Comparison of ENCODE assay signal across 24 cellular contexts in the genomic region with DNA sequence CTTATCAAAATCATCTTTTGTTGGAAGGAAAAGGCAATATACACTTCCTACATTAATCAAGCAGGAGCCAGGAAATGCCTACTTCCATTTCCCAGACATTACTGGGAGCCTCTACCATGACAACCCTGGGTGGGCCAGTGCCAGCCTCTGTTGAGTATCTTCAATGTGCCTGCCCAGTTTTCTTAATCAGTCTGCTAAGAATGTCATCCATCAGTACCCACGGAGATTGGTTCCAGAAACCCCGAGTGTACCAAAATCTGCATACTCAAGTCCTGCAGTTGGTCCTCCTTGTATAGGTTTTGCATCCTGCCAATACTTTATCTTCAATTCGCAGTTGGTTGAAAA.
A peak's percentile ranks its signal among the peaks of the same experiment; 100 is the strongest.
DNase-seq lines count a peak whose midpoint lies in the region; ATAC-seq and TF ChIP-seq lines count a peak whose summit lies in the region.
"Had no signal": no experiment of that assay in that cellular context is flagged by ENCODE, and none has a peak within 500 bp of the region (broad histone marks: within the 10 kb centered on the region; RNA-seq: fewer than 3 reads in every experiment).

No MANE protein-coding gene starts in this region.

- TF ChIP-seq CTCF in gastroesophageal sphincter (IDR thresholded peaks at IDR 0.05): no peak

- DNase-seq in activated T-helper 1 cell treated with anti-CD3 and anti-CD28 coated beads, Interleukin-12 subunit alpha, Interleukin-12 subunit beta, Interleukin-2, Interleukin-4 antibody, amounts not matched to agents 30 ng/mL and 10 ng/mL and 1 ng/mL, durations not matched to agents 14 hours and 24 hours and 36 hours (ENCODE audit: low spot score): no peak
- no peak for DNase-seq in HAP-1 (ENCODE audit: low spot score in 2 of 2)
- DNase-seq: activated effector memory CD4-positive, alpha-beta T cell treated with Interleukin-2 at 50 U/mL for 16 hours; activated naive CD8-positive, alpha-beta T cell treated with anti-CD3 and anti-CD28 coated beads, Interleukin-2, amount 50 U/mL, for 24 hours; activated T-cell treated with anti-CD3 and anti-CD28 coated beads for 4 hours; Calu3; DND-41; hypothalamus; NCI-H2171; NCI-H524 treated with DMSO at 0.1 percent for 48 hours; NK-92 treated with Interleukin-12 subunit alpha and Interleukin-12 subunit beta, amount 100 ng/mL, for 24 hours; PC-3; uterus had no signal

- no peak overlapping the region for H3K4me3 ChIP-seq in HAP-1
- no peak overlapping the region for H3K4me3 ChIP-seq in gastroesophageal sphincter
- H3K4me3 ChIP-seq: skin epidermis, thoracic aorta, uterus had no signal

- no peak for TF ChIP-seq EP300 in gastroesophageal sphincter (IDR thresholded peaks at IDR 0.05)

- no peaks in the 10 kb centered on the region for H3K27me3 ChIP-seq in HAP-1 (ENCODE audit: low read depth)
- H3K27me3 ChIP-seq in gastroesophageal sphincter: no peaks in the 10 kb centered on the region
- H3K27me3 ChIP-seq: neutrophil, uterus had no signal

- H3K4me1 ChIP-seq in HAP-1 (peaks cover 13% of the 10 kb centered on the region), gastroesophageal sphincter (no peaks in the 10 kb centered on the region)
- H3K4me1 ChIP-seq: uterus had no signal

- no peak for TF ChIP-seq POLR2A in gastroesophageal sphincter (IDR thresholded peaks at IDR 0.05)

- H3K27me3 Mint-ChIP-seq in activated T-helper 1 cell treated with anti-CD3 and anti-CD28 coated beads, Interleukin-12 subunit alpha, Interleukin-12 subunit beta, Interleukin-2, Interleukin-4 antibody, amounts not matched to agents 30 ng/mL and 10 ng/mL and 1 ng/mL, durations not matched to agents 14 hours and 24 hours and 36 hours (ENCODE audit: insufficient read depth): no peaks in the 10 kb centered on the region
- H3K27me3 Mint-ChIP-seq: activated CD4-positive, alpha-beta T cell treated with anti-CD3 and anti-CD28 coated beads for 36 hours; activated naive CD8-positive, alpha-beta T cell treated with anti-CD3 and anti-CD28 coated beads, Interleukin-2, amount 50 U/mL, for 24 hours; stimulated activated naive CD8-positive, alpha-beta T cell treated with anti-CD3 and anti-CD28 coated beads, Interleukin-15, Interleukin-2, amounts not matched to agents 100 ng/mL and 50 ng/mL, for 24 hours had no signal

- H3K9me3 ChIP-seq in HAP-1 (no peaks in the 10 kb centered on the region), gastroesophageal sphincter (no peaks in the 10 kb centered on the region)
- H3K9me3 ChIP-seq: neutrophil, thoracic aorta, uterus had no signal

- H3K9me3 Mint-ChIP-seq in activated T-helper 1 cell treated with anti-CD3 and anti-CD28 coated beads, Interleukin-12 subunit alpha, Interleukin-12 subunit beta, Interleukin-2, Interleukin-4 antibody, amounts not matched to agents 30 ng/mL and 10 ng/mL and 1 ng/mL, durations not matched to agents 14 hours and 24 hours and 36 hours: no peaks in the 10 kb centered on the region
- H3K9me3 Mint-ChIP-seq: activated naive CD8-positive, alpha-beta T cell treated with anti-CD3 and anti-CD28 coated beads, Interleukin-2, amount 50 U/mL, for 24 hours; stimulated activated naive CD8-positive, alpha-beta T cell treated with anti-CD3 and anti-CD28 coated beads, Interleukin-15, Interleukin-2, amounts not matched to agents 100 ng/mL and 50 ng/mL, for 24 hours; T-helper 2 cell treated with Interferon-gamma antibody and Interleukin-4, amounts not matched to agents 5 μg/mL and 100 μg/mL, for 36 hours had no signal

- no peaks in the 10 kb centered on the region for H3K36me3 ChIP-seq in HAP-1 (replicated peaks)
- H3K36me3 ChIP-seq in gastroesophageal sphincter: no peaks in the 10 kb centered on the region
- H3K36me3 ChIP-seq: neutrophil, thoracic aorta, uterus had no signal

- no peaks in the 10 kb centered on the region for H3K4me1 Mint-ChIP-seq in activated T-helper 1 cell treated with anti-CD3 and anti-CD28 coated beads, Interleukin-12 subunit alpha, Interleukin-12 subunit beta, Interleukin-2, Interleukin-4 antibody, amounts not matched to agents 30 ng/mL and 10 ng/mL and 1 ng/mL, durations not matched to agents 14 hours and 24 hours and 36 hours (ENCODE audit: low read depth)

- in situ Hi-C loops in HAP-1 (cut with MboI; ENCODE audit: low sequenced_read_pairs): no loop called here

- H3K27ac Mint-ChIP-seq in activated T-helper 1 cell treated with anti-CD3 and anti-CD28 coated beads, Interleukin-12 subunit alpha, Interleukin-12 subunit beta, Interleukin-2, Interleukin-4 antibody, amounts not matched to agents 30 ng/mL and 10 ng/mL and 1 ng/mL, durations not matched to agents 14 hours and 24 hours and 36 hours: no peak overlapping the region
- H3K27ac Mint-ChIP-seq: activated CD4-positive, alpha-beta T cell treated with anti-CD3 and anti-CD28 coated beads for 36 hours; activated naive CD8-positive, alpha-beta T cell treated with anti-CD3 and anti-CD28 coated beads, Interleukin-2, amount 50 U/mL, for 24 hours; stimulated activated naive CD8-positive, alpha-beta T cell treated with anti-CD3 and anti-CD28 coated beads, Interleukin-15, Interleukin-2, amounts not matched to agents 100 ng/mL and 50 ng/mL, for 24 hours; T-helper 2 cell treated with Interferon-gamma antibody and Interleukin-4, amounts not matched to agents 5 μg/mL and 100 μg/mL, for 36 hours had no signal

- intact Hi-C loops in activated T-helper 1 cell treated with anti-CD3 and anti-CD28 coated beads, Interleukin-12 subunit alpha, Interleukin-12 subunit beta, Interleukin-2, Interleukin-4 antibody, amounts not matched to agents 30 ng/mL and 10 ng/mL and 1 ng/mL, durations not matched to agents 14 hours and 24 hours and 36 hours (cut with micrococcal nuclease): no loop called here

- ATAC-seq in GM18517 (IDR thresholded peaks at IDR 0.05; ENCODE audit: unreplicated experiment) (peak; percentile 5), GM19043 (IDR thresholded peaks at IDR 0.05; ENCODE audit: low read depth, unreplicated experiment) (peak; percentile 11), GM21786 (IDR thresholded peaks at IDR 0.05; ENCODE audit: unreplicated experiment) (peak; percentile 16), HG03575 (IDR thresholded peaks at IDR 0.05; ENCODE audit: extremely low read depth, insufficient number of reproducible peaks, low FRiP score, unreplicated experiment) (peak; percentile 9), gastroesophageal sphincter (no peak)
- ATAC-seq: activated naive CD8-positive, alpha-beta T cell treated with anti-CD3 and anti-CD28 coated beads, Interleukin-2, amount 50 U/mL, for 24 hours; PC-3 had no signal

- H3K27ac ChIP-seq in gastroesophageal sphincter: no peak overlapping the region
- H3K27ac ChIP-seq: neutrophil, skin epidermis, thoracic aorta, uterus had no signal

- 79 to 94% methylated on average over 3 of the region's 3 CpGs for WGBS in gastroesophageal sphincter (ENCODE audit: low coverage in 1 of 2), 2 donors

- no peak overlapping the region for H3K4me3 Mint-ChIP-seq in activated T-helper 1 cell treated with anti-CD3 and anti-CD28 coated beads, Interleukin-12 subunit alpha, Interleukin-12 subunit beta, Interleukin-2, Interleukin-4 antibody, amounts not matched to agents 30 ng/mL and 10 ng/mL and 1 ng/mL, durations not matched to agents 14 hours and 24 hours and 36 hours
- H3K4me3 Mint-ChIP-seq: activated CD4-positive, alpha-beta T cell treated with anti-CD3 and anti-CD28 coated beads for 36 hours; activated naive CD8-positive, alpha-beta T cell treated with anti-CD3 and anti-CD28 coated beads, Interleukin-2, amount 50 U/mL, for 24 hours; stimulated activated naive CD8-positive, alpha-beta T cell treated with anti-CD3 and anti-CD28 coated beads, Interleukin-15, Interleukin-2, amounts not matched to agents 100 ng/mL and 50 ng/mL, for 24 hours; T-helper 2 cell treated with Interferon-gamma antibody and Interleukin-4, amounts not matched to agents 5 μg/mL and 100 μg/mL, for 36 hours had no signal

- H3K36me3 Mint-ChIP-seq in activated T-helper 1 cell treated with anti-CD3 and anti-CD28 coated beads, Interleukin-12 subunit alpha, Interleukin-12 subunit beta, Interleukin-2, Interleukin-4 antibody, amounts not matched to agents 30 ng/mL and 10 ng/mL and 1 ng/mL, durations not matched to agents 14 hours and 24 hours and 36 hours (ENCODE audit: low read depth): no peaks in the 10 kb centered on the region
